In the genomic region with DNA sequence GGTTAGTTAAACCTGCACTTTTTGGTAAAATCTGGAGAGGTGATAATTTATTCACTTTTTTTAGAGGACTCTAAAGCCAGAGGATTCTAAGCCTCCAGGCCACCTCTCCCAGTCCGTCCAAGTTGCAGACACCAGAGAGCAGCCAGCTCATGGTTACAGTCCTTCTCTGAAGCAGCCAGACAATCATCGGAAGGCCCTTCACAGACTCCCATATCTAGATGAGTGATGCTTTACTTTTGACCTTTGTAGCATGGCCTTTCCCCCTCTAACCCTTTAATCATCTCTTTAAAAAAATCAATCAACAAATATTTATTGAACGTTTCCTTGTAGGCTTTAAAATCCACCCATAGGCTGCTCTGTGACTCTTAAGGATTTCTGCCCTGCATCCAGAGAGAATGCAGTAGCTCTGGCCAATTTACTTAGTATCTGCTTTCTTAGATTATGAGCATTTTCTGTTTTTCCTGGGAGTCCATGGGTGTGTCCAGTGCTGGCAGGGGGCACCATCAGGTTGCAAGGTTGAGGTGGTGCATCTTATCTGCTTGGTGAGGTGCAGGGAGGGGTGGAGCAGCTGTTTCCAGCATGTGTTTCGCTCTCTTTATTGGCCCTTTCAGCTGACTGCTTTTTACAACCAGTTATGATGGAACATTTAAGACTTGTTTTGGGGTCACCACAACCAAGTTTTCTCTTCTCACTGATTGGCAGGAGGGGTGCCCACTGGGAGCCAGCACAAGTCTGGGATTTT, we compare ENCODE assay signal across 16 cellular contexts. TPM values are rescaled to one million over a fixed set of nuclear protein-coding genes. Genes with fewer than 3 reads are reported as not detected.
A peak's percentile ranks its signal among the peaks of the same experiment; 100 is the strongest.
DNase-seq lines count a peak whose midpoint lies in the region; ATAC-seq, FAIRE-seq and TF ChIP-seq lines count a peak whose summit lies in the region.
"Had no signal": no experiment of that assay in that cellular context is flagged by ENCODE, and none has a peak within 500 bp of the region (broad histone marks: within the 10 kb centered on the region; RNA-seq: fewer than 3 reads in every experiment).

No MANE protein-coding gene starts in this region.

- H3K9me3 ChIP-seq in HepG2 (ENCODE audit: low read length) (no peaks in the 10 kb centered on the region), transverse colon (no peaks in the 10 kb centered on the region)

- H3K9ac ChIP-seq in HepG2 (ENCODE audit: insufficient read depth, low read depth, low read length), result no peak overlapping the region

- peaks cover 33% of the 10 kb centered on the region for H3K36me3 Mint-ChIP-seq in stimulated activated naive CD8-positive, alpha-beta T cell treated with anti-CD3 and anti-CD28 coated beads, Interleukin-15, Interleukin-2, amounts not matched to agents 100 ng/mL and 50 ng/mL, for 24 hours (ENCODE audit: low read depth)
- peaks cover 20% of the 10 kb centered on the region for H3K36me3 Mint-ChIP-seq in activated CD8-positive, alpha-beta T cell treated with anti-CD3 and anti-CD28 coated beads for 36 hours (ENCODE audit: low read depth)
- no peaks in the 10 kb centered on the region for H3K36me3 Mint-ChIP-seq in endothelial cell (ENCODE audit: low read depth, unreplicated experiment)

- H3K27ac ChIP-seq in HepG2 (ENCODE audit: extremely low read length, insufficient read depth, low read length) (no peak overlapping the region), transverse colon (no peak overlapping the region)
- H3K27ac ChIP-seq: C4-2B had no signal

- peaks cover 51% of the 10 kb centered on the region for H3K79me2 ChIP-seq in HepG2 (ENCODE audit: insufficient read depth, low read length)

- TF ChIP-seq CTCF in activated CD8-positive, alpha-beta T cell treated with anti-CD3 and anti-CD28 coated beads for 36 hours (IDR thresholded peaks at IDR 0.05), result no peak
- no peak for TF ChIP-seq CTCF in HepG2 (CRISPR knock-in tag; IDR thresholded peaks at IDR 0.05)
- no peak for TF ChIP-seq CTCF in endothelial cell (IDR thresholded peaks at IDR 0.05; ENCODE audit: unreplicated experiment)
- TF ChIP-seq CTCF in transverse colon (IDR thresholded peaks at IDR 0.05), result no peak

- peak overlapping the region; percentile 63 for H3K4me3 Mint-ChIP-seq in stimulated activated naive CD8-positive, alpha-beta T cell treated with anti-CD3 and anti-CD28 coated beads, Interleukin-15, Interleukin-2, amounts not matched to agents 100 ng/mL and 50 ng/mL, for 24 hours
- H3K4me3 Mint-ChIP-seq in activated CD8-positive, alpha-beta T cell treated with anti-CD3 and anti-CD28 coated beads for 36 hours, result no peak overlapping the region
- H3K4me3 Mint-ChIP-seq in endothelial cell (ENCODE audit: unreplicated experiment), result no peak overlapping the region

- TF ChIP-seq RAD21 in HepG2 (CRISPR knock-in tag; IDR thresholded peaks at IDR 0.05), result no peak

- no peak for DNase-seq in stimulated activated naive CD8-positive, alpha-beta T cell treated with anti-CD3 and anti-CD28 coated beads, Interleukin-15, Interleukin-2, amounts not matched to agents 100 U/mL and 50 U/mL, for 24 hours
- no peak for DNase-seq in activated CD8-positive, alpha-beta T cell treated with anti-CD3 and anti-CD28 coated beads for 36 hours
- DNase-seq in HepG2 (ENCODE audit: low spot score) (no peak), A172 (ENCODE audit: low spot score) (no peak), endothelial cell (ENCODE audit: low spot score) (no peak), transverse colon (no peak)
- DNase-seq: effector memory CD4-positive, alpha-beta T cell; GDM1; NCI-H1092; PC-3; posterior cingulate gyrus; trophoblast cell had no signal

- no peak for ATAC-seq in stimulated activated naive CD8-positive, alpha-beta T cell treated with anti-CD3 and anti-CD28 coated beads, Interleukin-15, Interleukin-2, amounts not matched to agents 100 U/mL and 50 U/mL, for 24 hours
- ATAC-seq in activated CD8-positive, alpha-beta T cell treated with anti-CD3 and anti-CD28 coated beads for 36 hours, result no peak
- ATAC-seq in HepG2 (peak; percentile 68), HG03342 (IDR thresholded peaks at IDR 0.05; ENCODE audit: unreplicated experiment) (no peak)
- ATAC-seq: PC-3 had no signal

- 0 out of 2 replicates have a peak, but pooled peaks cover 4% of the 10 kb centered on the region for H4K20me1 ChIP-seq in HepG2 (ENCODE audit: insufficient read depth, low read length)

- H3K4me2 ChIP-seq in HepG2 (ENCODE audit: low read depth, low read length), result no peak overlapping the region

- no TSS peak for BruUV-seq in HepG2 (replicated peaks; lab: Mats Ljungman, UMichigan)

- in situ Hi-C loops in HepG2 (cut with HindIII; ENCODE audit: extremely low pct_ligation_motif_present, low pct_unique_long_range_greater_than_20kb), result no loop called here
- in situ Hi-C loops in transverse colon (cut with MboI; ENCODE audit: low pct_ligation_motif_present in 1 of 4, low pct_unique_long_range_greater_than_20kb in 1 of 4, low sequenced_read_pairs in 3 of 4), result no loop called here

- no peak for TF ChIP-seq EP300 in HepG2 (IDR thresholded peaks at IDR 0.05; ENCODE audit: low read depth in 2 of 2, low read length in 2 of 2)
- no peak for TF ChIP-seq EP300 in HepG2 (CRISPR knock-in tag; IDR thresholded peaks at IDR 0.05; ENCODE audit: borderline replicate concordance)
- TF ChIP-seq EP300 in transverse colon (IDR thresholded peaks at IDR 0.05; ENCODE audit: low read depth), result no peak

- no peak overlapping the region for H2AFZ ChIP-seq in HepG2 (ENCODE audit: low read length)

- no peaks in the 10 kb centered on the region for H3K27me3 Mint-ChIP-seq in stimulated activated naive CD8-positive, alpha-beta T cell treated with anti-CD3 and anti-CD28 coated beads, Interleukin-15, Interleukin-2, amounts not matched to agents 100 ng/mL and 50 ng/mL, for 24 hours
- no peaks in the 10 kb centered on the region for H3K27me3 Mint-ChIP-seq in activated CD8-positive, alpha-beta T cell treated with anti-CD3 and anti-CD28 coated beads for 36 hours
- peaks cover 2% of the 10 kb centered on the region for H3K27me3 Mint-ChIP-seq in endothelial cell (ENCODE audit: unreplicated experiment)

- TF ChIP-seq POLR2A in HepG2 (IDR thresholded peaks at IDR 0.05; ENCODE audit: insufficient read depth in 1 of 2, low read depth in 2 of 2, low read length in 2 of 2) (no peak), transverse colon (IDR thresholded peaks at IDR 0.05) (no peak)

- no peaks in the 10 kb centered on the region for H3K36me3 ChIP-seq in HepG2 (replicated peaks in 1 of 2; ENCODE audit: control insufficient read depth in 1 of 2, insufficient read depth in 2 of 2, low read length in 2 of 2)
- H3K36me3 ChIP-seq in transverse colon, result no peaks in the 10 kb centered on the region

- H3K27ac Mint-ChIP-seq in stimulated activated naive CD8-positive, alpha-beta T cell treated with anti-CD3 and anti-CD28 coated beads, Interleukin-15, Interleukin-2, amounts not matched to agents 100 ng/mL and 50 ng/mL, for 24 hours, result peak overlapping the region; percentile 88
- peak overlapping the region; percentile 80 for H3K27ac Mint-ChIP-seq in activated CD8-positive, alpha-beta T cell treated with anti-CD3 and anti-CD28 coated beads for 36 hours
- H3K27ac Mint-ChIP-seq in endothelial cell (ENCODE audit: unreplicated experiment), result no peak overlapping the region

- intact Hi-C loops in activated CD8-positive, alpha-beta T cell treated with anti-CD3 and anti-CD28 coated beads for 36 hours (cut with micrococcal nuclease), result no loop called here
- intact Hi-C loops in HepG2 (cut with micrococcal nuclease; ENCODE audit: unreplicated experiment) (no loop called here), transverse colon (cut with DNase I; ENCODE audit: low total_unique reads) (no loop called here)

- H3K4me1 ChIP-seq in HepG2 (ENCODE audit: insufficient read depth, low read length) (peaks cover 50% of the 10 kb centered on the region), transverse colon (peaks cover 4 to 64% (median 31%) of the 10 kb centered on the region in 4 donors)

- H3K4me1 Mint-ChIP-seq in stimulated activated naive CD8-positive, alpha-beta T cell treated with anti-CD3 and anti-CD28 coated beads, Interleukin-15, Interleukin-2, amounts not matched to agents 100 ng/mL and 50 ng/mL, for 24 hours (ENCODE audit: low read depth), result peaks cover 87% of the 10 kb centered on the region
- H3K4me1 Mint-ChIP-seq in activated CD8-positive, alpha-beta T cell treated with anti-CD3 and anti-CD28 coated beads for 36 hours (ENCODE audit: low read depth), result peaks cover 83% of the 10 kb centered on the region
- H3K4me1 Mint-ChIP-seq in endothelial cell (ENCODE audit: unreplicated experiment), result peaks cover 44% of the 10 kb centered on the region

- H3K9me3 Mint-ChIP-seq in stimulated activated naive CD8-positive, alpha-beta T cell treated with anti-CD3 and anti-CD28 coated beads, Interleukin-15, Interleukin-2, amounts not matched to agents 100 ng/mL and 50 ng/mL, for 24 hours, result no peaks in the 10 kb centered on the region
- H3K9me3 Mint-ChIP-seq in activated CD8-positive, alpha-beta T cell treated with anti-CD3 and anti-CD28 coated beads for 36 hours, result no peaks in the 10 kb centered on the region
- no peaks in the 10 kb centered on the region for H3K9me3 Mint-ChIP-seq in endothelial cell (ENCODE audit: unreplicated experiment)

- CTCF ChIA-PET in activated CD8-positive, alpha-beta T cell treated with anti-CD3 and anti-CD28 coated beads for 36 hours (lab: Charles Lee), result interaction anchor here (0.6 to 1.3 kb wide), 6 partner anchors 8 to 136 kb away, joined by 3 to 6 read pairs (median 3); no protein-coding TSS in a partner anchor
- CTCF ChIA-PET in HepG2 (lab: Yijun Ruan, JAX; ENCODE audit: low intra/inter-chr PET ratio, low total read pairs), result no interaction called here

- 67% methylated on average over 4 of the region's 4 CpGs for WGBS in HepG2 (ENCODE audit: low lambda C conversion rate)
- 55 to 61% methylated on average over 4 of the region's 4 CpGs for WGBS in transverse colon (ENCODE audit: low coverage in 1 of 2), 2 donors

- H3K4me3 ChIP-seq in HepG2 (replicated peaks in 1 of 3; ENCODE audit: insufficient read depth in 1 of 3, low read depth in 2 of 3, low read length in 3 of 3) (no peak overlapping the region), transverse colon (no peak overlapping the region)

- FAIRE-seq in HepG2 (lab: Jason Lieb, UNC), result no peak
- FAIRE-seq: bronchial epithelial cell had no signal

- no peaks in the 10 kb centered on the region for H3K27me3 ChIP-seq in HepG2 (ENCODE audit: control insufficient read depth in 1 of 2, insufficient read depth in 2 of 2, low read length in 2 of 2)
- H3K27me3 ChIP-seq in transverse colon, result no peaks in the 10 kb centered on the region

- POLR2A ChIA-PET in activated CD8-positive, alpha-beta T cell treated with anti-CD3 and anti-CD28 coated beads for 36 hours (lab: Charles Lee), result interaction anchor here (0.6 kb wide), 1 partner anchor 1114 kb away, joined by 3 read pairs; no protein-coding TSS in a partner anchor
- POLR2A ChIA-PET in HepG2 (lab: Yijun Ruan, JAX), result no interaction called here

RNA-seq across cellular contexts. Expression of a gene that starts 58.6 kb away (rescaled TPM):
- total RNA-seq in activated CD8-positive, alpha-beta T cell treated with anti-CD3 and anti-CD28 coated beads for 36 hours, result 10 to 100 TPM; 25.4 to 25.5 TPM
- total RNA-seq in HepG2 (2016; rRNA removed; fragmentation: Illumina TruSeq; extraction: Trizol) (10.0 and 10.3 TPM in 2 replicates), endothelial cell (ENCODE audit: unreplicated experiment) (66.1 TPM), transverse colon (10 to 100 TPM in 2 of 4 donors, 1 to 10 TPM in 2; 9.4 to 18.7 (median 10.9) TPM)
- total RNA-seq in HepG2 (2016; cell fraction: cytosol; rRNA removed; fragmentation: Illumina TruSeq; extraction: Trizol; ENCODE audit: low read depth), result 1.0 and 1.4 TPM in 2 replicates
- total RNA-seq in HepG2 (2016; cell fraction: insoluble cytoplasmic fraction; rRNA removed; fragmentation: Illumina TruSeq; extraction: Trizol), result 9.6 and 10.6 TPM in 2 replicates
- 2.7 and 2.8 TPM in 2 replicates for total RNA-seq in HepG2 (2016; cell fraction: membrane; rRNA removed; fragmentation: Illumina TruSeq; extraction: Trizol)
- 10.4 and 13.0 TPM in 2 replicates for total RNA-seq in HepG2 (2016; cell fraction: nucleus; rRNA removed; fragmentation: Illumina TruSeq; extraction: Trizol)
- polyA plus RNA-seq in HepG2 (2011; rRNA removed), result 7.5 TPM in 2 replicates
- polyA plus RNA-seq in HepG2 (2011; cell fraction: cytosol; rRNA removed), result 5.9 and 6.7 TPM in 2 replicates
- polyA plus RNA-seq in HepG2 (2011; cell fraction: nucleus; rRNA removed), result 11.8 and 13.9 TPM in 2 replicates
- polyA plus RNA-seq in HepG2 (2012), result 7.9 and 9.2 TPM in 2 replicates
- 0.23 and 0.37 TPM in 2 replicates for polyA plus RNA-seq in HepG2 (2016; cell fraction: cytosol; fragmentation: Illumina TruSeq; extraction: Trizol; ENCODE audit: low read depth)
- 8.5 and 10.1 TPM in 2 replicates for polyA plus RNA-seq in HepG2 (2016; cell fraction: insoluble cytoplasmic fraction; fragmentation: Illumina TruSeq; extraction: Trizol; ENCODE audit: low read depth)
- 1.2 and 1.3 TPM in 2 replicates for polyA plus RNA-seq in HepG2 (2016; cell fraction: membrane; fragmentation: Illumina TruSeq; extraction: Trizol; ENCODE audit: low read depth)
- 13.6 and 14.4 TPM in 2 replicates for polyA plus RNA-seq in HepG2 (2016; cell fraction: nucleus; fragmentation: Illumina TruSeq; extraction: Trizol; ENCODE audit: insufficient read depth, low read depth)
- polyA minus RNA-seq in HepG2 (2011; rRNA and poly(A)+ RNA removed; ENCODE audit: low replicate concordance), result 8.4 and 12.4 TPM in 2 replicates
- polyA minus RNA-seq in HepG2 (2011; cell fraction: cytosol; rRNA and poly(A)+ RNA removed), result 8.4 TPM in 2 replicates
- polyA minus RNA-seq in HepG2 (2011; cell fraction: nucleus; rRNA and poly(A)+ RNA removed), result 20.6 and 22.3 TPM in 2 replicates
- total RNA-seq in A172 (2014; rRNA removed; shearing (Covaris generic)), result 4.8 and 5.4 TPM in 2 replicates
